1 cellular context compared by ENCODE assay signal in the genomic region with DNA sequence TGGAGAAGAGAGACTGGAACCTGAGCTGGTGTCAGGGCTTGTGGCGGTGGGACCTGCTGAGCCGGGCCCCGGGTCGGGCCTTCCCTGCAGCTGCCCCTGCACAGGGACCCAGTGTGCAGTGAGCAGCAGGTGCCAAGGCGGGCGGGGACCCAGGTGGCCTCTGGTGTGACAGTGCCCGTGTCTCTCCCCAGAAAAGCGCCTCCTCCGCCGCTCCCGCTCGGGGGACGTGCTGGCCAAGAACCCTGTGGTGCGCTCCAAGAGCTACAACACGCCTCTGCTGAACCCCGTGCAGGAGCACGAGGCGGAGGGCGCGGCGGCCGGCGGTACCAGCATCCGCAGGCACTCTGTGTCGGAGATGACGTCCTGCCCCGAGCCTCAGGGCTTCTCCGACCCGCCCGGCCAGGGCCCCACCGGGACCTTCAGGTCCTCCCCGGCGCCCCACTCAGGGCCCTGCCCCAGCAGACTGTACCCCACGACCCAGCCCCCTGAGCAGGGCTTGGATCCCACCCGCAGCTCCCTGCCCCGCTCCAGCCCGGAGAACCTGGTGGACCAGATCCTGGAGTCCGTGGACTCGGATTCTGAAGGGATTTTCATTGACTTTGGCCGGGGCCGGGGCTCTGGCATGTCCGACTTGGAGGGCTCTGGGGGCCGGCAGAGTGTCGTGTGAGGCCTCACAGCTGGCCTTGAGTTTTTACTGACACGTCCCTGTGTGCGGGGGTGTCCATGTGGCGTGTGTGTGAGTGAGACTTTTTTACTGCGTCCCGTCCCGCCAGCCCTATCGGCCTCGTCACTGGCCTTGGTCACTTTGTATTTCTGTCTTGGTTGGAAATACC.
TF ChIP-seq lines count a peak whose summit lies in the region.

No MANE protein-coding gene starts in this region.

TF ChIP-seq in H1, 55 proteins besides CTCF, POLR2A, EP300 and RAD21:
- TF ChIP-seq CBX5 (IDR thresholded peaks at IDR 0.05; ENCODE audit: low read depth, low read length) (no peak), CEBPB (IDR thresholded peaks at IDR 0.05; ENCODE audit: low read depth, low read length) (no peak), BRCA1 (IDR thresholded peaks at IDR 0.05; ENCODE audit: low read depth, low read length) (no peak), RFX5 (IDR thresholded peaks at IDR 0.05; ENCODE audit: borderline replicate concordance, low read depth, low read length) (no peak), FOSL1 (IDR thresholded peaks at IDR 0.05; ENCODE audit: insufficient read depth, low read depth, low read length) (no peak), TAF7 (optimal IDR thresholded peaks at IDR 0.05; ENCODE audit: borderline replicate concordance, low read depth, low read length) (no peak), EGR1 (IDR thresholded peaks at IDR 0.05; ENCODE audit: borderline replicate concordance, low read depth, low read length) (no peak)
- TF ChIP-seq, protein P1, sequence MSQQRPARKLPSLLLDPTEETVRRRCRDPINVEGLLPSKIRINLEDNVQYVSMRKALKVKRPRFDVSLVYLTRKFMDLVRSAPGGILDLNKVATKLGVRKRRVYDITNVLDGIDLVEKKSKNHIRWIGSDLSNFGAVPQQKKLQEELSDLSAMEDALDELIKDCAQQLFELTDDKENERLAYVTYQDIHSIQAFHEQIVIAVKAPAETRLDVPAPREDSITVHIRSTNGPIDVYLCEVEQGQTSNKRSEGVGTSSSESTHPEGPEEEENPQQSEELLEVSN (IDR thresholded peaks at IDR 0.05), result no peak
